In genomic region chr11:114621950-114622809, GRCh38 we compare ENCODE assay signal across 33 cellular contexts. TPM values are rescaled to one million over a fixed set of nuclear protein-coding genes. Genes with fewer than 3 reads are reported as not detected.
"Had no signal": no experiment of that assay in that cellular context is flagged by ENCODE, and none has a peak within 500 bp of the region (broad histone marks: within the 10 kb centered on the region; RNA-seq: fewer than 3 reads in every experiment).

No MANE protein-coding gene starts in this region.

- H3K27me3 Mint-ChIP-seq: activated CD4-positive, alpha-beta T cell treated with anti-CD3 and anti-CD28 coated beads, Interleukin-2, amount 10 ng/mL, durations not matched to agents 24 days and 14 days; activated naive CD4-positive, alpha-beta T cell treated with anti-CD3 and anti-CD28 coated beads, Interleukin-2, amount 50 U/mL, for 24 hours; activated naive CD8-positive, alpha-beta T cell treated with anti-CD3 and anti-CD28 coated beads, Interleukin-2, amount 10 ng/mL, durations not matched to agents 7 days and 5 days; activated T-cell treated with anti-CD3 and anti-CD28 coated beads, Interleukin-2, amount 50 U/mL, for 24 hours had no signal

- H3K9me3 Mint-ChIP-seq: activated CD4-positive, alpha-beta T cell treated with anti-CD3 and anti-CD28 coated beads, Interleukin-2, amount 10 ng/mL, durations not matched to agents 24 days and 14 days; activated naive CD4-positive, alpha-beta T cell treated with anti-CD3 and anti-CD28 coated beads, Interleukin-2, amount 50 U/mL, for 24 hours had no signal

- H3K9ac ChIP-seq: SK-N-SH had no signal

- H3K4me3 ChIP-seq: ascending aorta, breast epithelium, Peyer's patch, SJSA1 had no signal

- H3K27me3 ChIP-seq: ascending aorta, breast epithelium, Peyer's patch, SJSA1 had no signal

- FAIRE-seq: TTC549 had no signal

- H3K27ac ChIP-seq: ascending aorta, breast epithelium, Peyer's patch, SJSA1 had no signal

- H3K36me3 ChIP-seq: ascending aorta, breast epithelium, Peyer's patch, SJSA1 had no signal

- H3K27ac Mint-ChIP-seq: activated CD4-positive, alpha-beta T cell treated with anti-CD3 and anti-CD28 coated beads, Interleukin-2, amount 10 ng/mL, durations not matched to agents 24 days and 14 days; activated CD8-positive, alpha-beta T cell treated with anti-CD3 and anti-CD28 coated beads, Interleukin-2, amount 10 ng/mL, durations not matched to agents 7 days and 5 days; activated naive CD4-positive, alpha-beta T cell treated with anti-CD3 and anti-CD28 coated beads, Interleukin-2, amount 50 U/mL, for 24 hours; activated naive CD8-positive, alpha-beta T cell treated with anti-CD3 and anti-CD28 coated beads, Interleukin-2, amount 10 ng/mL, durations not matched to agents 7 days and 5 days; activated T-cell treated with anti-CD3 and anti-CD28 coated beads, Interleukin-2, amount 50 U/mL, for 24 hours; activated T-helper 2 cell treated with anti-CD3 and anti-CD28 coated beads, Interferon-gamma antibody, Interleukin-2, Interleukin-4, amounts not matched to agents 10 μg/mL and 5 μg/mL and 100 μg/mL, durations not matched to agents 14 hours and 24 hours and 36 hours; T-helper 1 cell treated with Interleukin-12 subunit alpha and Interleukin-12 subunit beta and Interleukin-4 antibody, amounts not matched to agents 30 μg/mL and 1 μg/mL, for 36 hours; T-helper 2 cell treated with Interferon-gamma antibody and Interleukin-4, amounts not matched to agents 5 μg/mL and 100 μg/mL, for 36 hours had no signal

- H3K4me1 Mint-ChIP-seq: activated CD4-positive, alpha-beta T cell treated with anti-CD3 and anti-CD28 coated beads, Interleukin-2, amount 10 ng/mL, durations not matched to agents 24 days and 14 days; activated naive CD4-positive, alpha-beta T cell treated with anti-CD3 and anti-CD28 coated beads, Interleukin-2, amount 50 U/mL, for 24 hours; activated naive CD8-positive, alpha-beta T cell treated with anti-CD3 and anti-CD28 coated beads, Interleukin-2, amount 10 ng/mL, durations not matched to agents 7 days and 5 days had no signal

- H3K36me3 Mint-ChIP-seq: activated naive CD4-positive, alpha-beta T cell treated with anti-CD3 and anti-CD28 coated beads, Interleukin-2, amount 50 U/mL, for 24 hours; activated naive CD8-positive, alpha-beta T cell treated with anti-CD3 and anti-CD28 coated beads, Interleukin-2, amount 10 ng/mL, durations not matched to agents 7 days and 5 days had no signal

- DNase-seq: activated CD4-positive, alpha-beta T cell treated with anti-CD3 and anti-CD28 coated beads, Interleukin-2, amount 50 U/mL, for 4 hours; activated CD8-positive, alpha-beta T cell treated with anti-CD3 and anti-CD28 coated beads, Interleukin-2, amount 10 ng/mL, durations not matched to agents 7 days and 5 days; activated gamma-delta T cell; activated naive CD4-positive, alpha-beta T cell treated with Interleukin-2 at 50 U/mL for 16 hours; activated naive CD8-positive, alpha-beta T cell treated with anti-CD3 and anti-CD28 coated beads, Interleukin-2, amount 10 ng/mL, durations not matched to agents 7 days and 5 days; activated T-cell treated with anti-CD3 and anti-CD28 coated beads, Interleukin-2, amount 50 U/mL, for 24 hours; amygdala; Karpas-422; NCI-H1105; NCI-H1436; NCI-H1694; NCI-H1930; NCI-H2081 treated with DMSO at 0.1 percent for 48 hours; NCI-H226; NCI-H446 treated with DMSO at 0.1 percent for 48 hours; NCI-H524; NK-92 treated with Interleukin-12 subunit alpha and Interleukin-12 subunit beta, amount 100 ng/mL, for 24 hours; PC-3; Peyer's patch; RPMI8226; SHP77 treated with DMSO at 0.1 percent for 48 hours; SK-N-SH had no signal

- H3K9me3 ChIP-seq: breast epithelium, Peyer's patch, SJSA1, SK-N-SH had no signal

- H3K4me3 Mint-ChIP-seq: activated CD4-positive, alpha-beta T cell treated with anti-CD3 and anti-CD28 coated beads, Interleukin-2, amount 10 ng/mL, durations not matched to agents 24 days and 14 days; activated CD8-positive, alpha-beta T cell treated with anti-CD3 and anti-CD28 coated beads, Interleukin-2, amount 10 ng/mL, durations not matched to agents 7 days and 5 days; activated naive CD4-positive, alpha-beta T cell treated with anti-CD3 and anti-CD28 coated beads, Interleukin-2, amount 50 U/mL, for 24 hours; activated naive CD8-positive, alpha-beta T cell treated with anti-CD3 and anti-CD28 coated beads, Interleukin-2, amount 10 ng/mL, durations not matched to agents 7 days and 5 days; activated T-cell treated with anti-CD3 and anti-CD28 coated beads, Interleukin-2, amount 50 U/mL, for 24 hours; T-helper 1 cell treated with Interleukin-12 subunit alpha and Interleukin-12 subunit beta and Interleukin-4 antibody, amounts not matched to agents 30 μg/mL and 1 μg/mL, for 36 hours; T-helper 2 cell treated with Interferon-gamma antibody and Interleukin-4, amounts not matched to agents 5 μg/mL and 100 μg/mL, for 36 hours had no signal

- ATAC-seq: activated CD8-positive, alpha-beta T cell treated with anti-CD3 and anti-CD28 coated beads, Interleukin-2, amount 10 ng/mL, durations not matched to agents 7 days and 5 days; PC-3 had no signal

- H3K4me1 ChIP-seq: ascending aorta, breast epithelium, Peyer's patch, SJSA1 had no signal

RNA-seq across cellular contexts. Expression of gene NXPE4, which starts 26.6 kb away (rescaled TPM):
- total RNA-seq: activated CD4-positive, alpha-beta T cell treated with anti-CD3 and anti-CD28 coated beads, Interleukin-2, amount 10 ng/mL, durations not matched to agents 24 days and 14 days; activated CD8-positive, alpha-beta T cell treated with anti-CD3 and anti-CD28 coated beads, Interleukin-2, amount 10 ng/mL, durations not matched to agents 7 days and 5 days; activated naive CD8-positive, alpha-beta T cell treated with anti-CD3 and anti-CD28 coated beads, Interleukin-2, amount 10 ng/mL, durations not matched to agents 7 days and 5 days; activated T-helper 2 cell treated with anti-CD3 and anti-CD28 coated beads, Interferon-gamma antibody, Interleukin-2, Interleukin-4, amounts not matched to agents 10 μg/mL and 5 μg/mL and 100 μg/mL, durations not matched to agents 14 hours and 24 hours and 36 hours; ascending aorta; cardiac septum; MCF 10A; PC-3; SJSA1 had no signal
- polyA plus RNA-seq: SK-N-SH had no signal

RNA-seq across cellular contexts. Expression of gene NXPE2, which starts 56.1 kb away (rescaled TPM):
- total RNA-seq: activated CD4-positive, alpha-beta T cell treated with anti-CD3 and anti-CD28 coated beads, Interleukin-2, amount 10 ng/mL, durations not matched to agents 24 days and 14 days; activated CD8-positive, alpha-beta T cell treated with anti-CD3 and anti-CD28 coated beads, Interleukin-2, amount 10 ng/mL, durations not matched to agents 7 days and 5 days; activated naive CD8-positive, alpha-beta T cell treated with anti-CD3 and anti-CD28 coated beads, Interleukin-2, amount 10 ng/mL, durations not matched to agents 7 days and 5 days; activated T-helper 2 cell treated with anti-CD3 and anti-CD28 coated beads, Interferon-gamma antibody, Interleukin-2, Interleukin-4, amounts not matched to agents 10 μg/mL and 5 μg/mL and 100 μg/mL, durations not matched to agents 14 hours and 24 hours and 36 hours; ascending aorta; MCF 10A; PC-3 had no signal
- polyA plus RNA-seq: SK-N-SH had no signal
